8 cellular contexts compared by ENCODE assay signal in genomic region chr11:72446929-72447753, GRCh38. TPM values are rescaled to one million over a fixed set of nuclear protein-coding genes. Genes with fewer than 3 reads are reported as not detected.
DNase-seq lines count a peak whose midpoint lies in the region; ATAC-seq and TF ChIP-seq lines count a peak whose summit lies in the region.

No MANE protein-coding gene starts in this region.

- no peaks in the 10 kb centered on the region for H3K9me3 ChIP-seq in upper lobe of left lung

- BruUV-seq in MCF 10A (replicated peaks; lab: Mats Ljungman, UMichigan), result no TSS peak

- POLR2A ChIA-PET in MCF 10A (lab: Yijun Ruan, JAX), result interaction anchor here (0.5 to 1.0 kb wide), 2 partner anchors 13 to 264 kb away, joined by 3 to 5 read pairs; partner anchors contain the start of gene CLPB

- no peak for TF ChIP-seq POLR2A in upper lobe of left lung (IDR thresholded peaks at IDR 0.05)

- intact Hi-C loops in MCF 10A (cut with micrococcal nuclease), result no loop called here

- no peaks in the 10 kb centered on the region for H3K9me3 Mint-ChIP-seq in MCF 10A (ENCODE audit: unreplicated experiment)

- ATAC-seq in upper lobe of left lung (ENCODE audit: low FRiP score in 2 of 2), result peak; percentile 69 to 82
- ATAC-seq in HG03520 (IDR thresholded peaks at IDR 0.05; ENCODE audit: unreplicated experiment), result no peak

- H3K27me3 ChIP-seq in upper lobe of left lung, result no peaks in the 10 kb centered on the region

- no peaks in the 10 kb centered on the region for H3K27me3 Mint-ChIP-seq in MCF 10A (ENCODE audit: insufficient read depth, unreplicated experiment)

- in situ Hi-C loops in Caki2 (cut with HindIII; ENCODE audit: low pct_unique_long_range_greater_than_20kb, low sequenced_read_pairs), result no loop called here

- no peak overlapping the region for H3K27ac Mint-ChIP-seq in MCF 10A (ENCODE audit: low read depth, unreplicated experiment)

- CTCF ChIA-PET in MCF 10A (lab: Yijun Ruan, JAX), result interaction anchor here (0.6 to 3.4 kb wide), 32 partner anchors 9 to 1066 kb away, joined by 3 to 23 read pairs (median 4); partner anchors contain the start of gene CLPB

- H3K36me3 Mint-ChIP-seq in MCF 10A (ENCODE audit: insufficient read depth, unreplicated experiment), result no peaks in the 10 kb centered on the region

- H3K4me1 ChIP-seq in upper lobe of left lung, result peaks cover 0 to 3% (median 0%) of the 10 kb centered on the region in 4 donors

- DNase-seq in Caki2 (ENCODE audit: low read depth) (peak; percentile 43), HFF-Myc (ENCODE audit: extremely low read depth, low read depth) (peak; percentile 42), NCI-H774 (lab: John Stamatoyannopoulos, UW) (peak; percentile 43), MCF 10A (ENCODE audit: unreplicated experiment) (peak; percentile 66), kidney glomerular epithelial cell (lab: John Stamatoyannopoulos, UW) (peak; percentile 76), upper lobe of left lung (no peak)
- DNase-seq in activated CD8-positive, alpha-beta memory T cell treated with anti-CD3 and anti-CD28 coated beads, Interleukin-2, amount 50 U/mL, for 4 hours, result no peak

- H3K27ac ChIP-seq in upper lobe of left lung, result no peak overlapping the region

- H3K4me3 Mint-ChIP-seq in MCF 10A (ENCODE audit: unreplicated experiment), result no peak overlapping the region

- no peak for TF ChIP-seq EP300 in upper lobe of left lung (IDR thresholded peaks at IDR 0.05)

- 21 to 29% methylated on average over 4 of the region's 4 CpGs for WGBS in upper lobe of left lung, 2 donors

- no peaks in the 10 kb centered on the region for H3K36me3 ChIP-seq in upper lobe of left lung

- H3K4me3 ChIP-seq in HFF-Myc (replicated peaks; ENCODE audit: low read depth, low read length) (no peak overlapping the region), upper lobe of left lung (no peak overlapping the region)

- no peaks in the 10 kb centered on the region for H3K4me1 Mint-ChIP-seq in MCF 10A (ENCODE audit: insufficient read depth, unreplicated experiment)

- TF ChIP-seq CTCF in HFF-Myc (IDR thresholded peaks at IDR 0.05; ENCODE audit: low read depth, low read length, missing control alignments) (peak; percentile 64), MCF 10A (IDR thresholded peaks at IDR 0.05; ENCODE audit: unreplicated experiment) (peak; percentile 72), upper lobe of left lung (IDR thresholded peaks at IDR 0.05) (peak; percentile 47 to 75 (median 60))

RNA-seq across cellular contexts. Expression of gene CLPB, which starts 12.8 kb away (rescaled TPM):
- 15.2 and 16.7 TPM in 2 replicates for total RNA-seq in Caki2 (2014; rRNA removed; shearing (Covaris generic); ENCODE audit: low replicate concordance)
- total RNA-seq in MCF 10A (2022), result 42.2 and 44.4 TPM in 2 replicates
- total RNA-seq in upper lobe of left lung, result 10 to 100 TPM; 18.9 to 31.4 (median 26.8) TPM

Comparison
In these comparisons a context has a peak if more than half of its experiments do, and no peak if none do; other contexts are left out.
1. DNase-seq: peak in Caki2 (single experiment), HFF-Myc (single experiment), NCI-H774 (single experiment), MCF 10A (single experiment) and kidney glomerular epithelial cell (single experiment); none in upper lobe of left lung (0 of 2) and activated CD8-positive, alpha-beta memory T cell treated with anti-CD3 and anti-CD28 coated beads, Interleukin-2, amount 50 U/mL, for 4 hours (single experiment).
2. Peak in every context shown above with its lines, with median percentiles within 50 percentile points of each other: CTCF ChIP-seq.